1 cellular context compared by ENCODE assay signal in genomic region chr19:6070179-6071102, GRCh38.
TF ChIP-seq lines count a peak whose summit lies in the region.

No MANE protein-coding gene starts in this region.

TF ChIP-seq in SK-N-SH, 30 proteins besides CTCF, POLR2A, EP300 and RAD21 (continued from another document):
- TF ChIP-seq RFX5 (IDR thresholded peaks at IDR 0.05; ENCODE audit: low read length) (no peak), EZH2phosphoT487 (IDR thresholded peaks at IDR 0.05; ENCODE audit: borderline replicate concordance, low read depth) (no peak), GABPA (IDR thresholded peaks at IDR 0.05; ENCODE audit: low read depth) (no peak), ZBTB33 (IDR thresholded peaks at IDR 0.05; ENCODE audit: borderline replicate concordance, low read depth) (no peak), TEAD4 (IDR thresholded peaks at IDR 0.05; ENCODE audit: borderline replicate concordance, insufficient read depth) (no peak), POLR2AphosphoS5 (IDR thresholded peaks at IDR 0.05; ENCODE audit: low read depth, low read length) (no peak)
